Comparison of ENCODE assay signal across 1 cellular context in the genomic region with DNA sequence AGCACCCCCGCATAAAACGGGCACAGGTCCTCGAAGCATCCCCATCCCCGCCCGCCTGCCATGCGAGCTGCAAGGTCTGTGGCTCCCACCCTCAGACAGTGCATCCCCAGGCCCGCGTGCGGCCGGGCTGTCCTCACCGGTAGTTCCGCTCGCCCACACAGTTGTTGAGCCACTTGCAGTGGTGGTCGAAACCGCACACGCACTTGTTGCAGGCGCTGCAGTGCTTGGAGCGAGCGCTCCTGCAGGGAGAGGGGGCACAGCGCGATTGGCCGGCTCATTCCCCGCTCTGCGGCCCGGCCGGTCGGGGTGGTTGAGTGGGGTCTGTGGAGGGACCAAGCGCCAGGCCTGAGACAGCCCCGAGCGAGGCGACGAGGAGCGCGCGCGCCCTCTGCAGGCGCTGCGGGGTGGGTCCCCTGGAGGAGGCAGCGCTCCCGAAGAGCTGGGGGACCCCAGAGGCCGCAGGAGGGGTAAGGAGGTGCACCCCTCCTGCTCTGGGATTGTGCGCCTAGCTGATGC.
TF ChIP-seq lines count a peak whose summit lies in the region.

No MANE protein-coding gene starts in this region.

TF ChIP-seq in SK-N-SH treated with all-trans-retinoic acid at 6 μM for 48 hours, 23 proteins besides CTCF, POLR2A, EP300 and RAD21 (continued from another document):
- TF ChIP-seq GLIS3 (CRISPR knock-in tag; IDR thresholded peaks at IDR 0.05) (no peak), ZC3H10 (CRISPR knock-in tag; IDR thresholded peaks at IDR 0.05) (no peak), ZNF565 (CRISPR knock-in tag; conservative IDR thresholded peaks at IDR 0.05; ENCODE audit: low read depth) (no peak), PPARA (CRISPR knock-in tag; IDR thresholded peaks at IDR 0.05; ENCODE audit: borderline replicate concordance) (no peak), ZNF70 (CRISPR knock-in tag; IDR thresholded peaks at IDR 0.05) (no peak), ISL1 (CRISPR knock-in tag; IDR thresholded peaks at IDR 0.05) (no peak), OSR1 (CRISPR knock-in tag; IDR thresholded peaks at IDR 0.05) (no peak), SNAI2 (CRISPR knock-in tag; IDR thresholded peaks at IDR 0.05) (no peak)
- TF ChIP-seq, protein P1, sequence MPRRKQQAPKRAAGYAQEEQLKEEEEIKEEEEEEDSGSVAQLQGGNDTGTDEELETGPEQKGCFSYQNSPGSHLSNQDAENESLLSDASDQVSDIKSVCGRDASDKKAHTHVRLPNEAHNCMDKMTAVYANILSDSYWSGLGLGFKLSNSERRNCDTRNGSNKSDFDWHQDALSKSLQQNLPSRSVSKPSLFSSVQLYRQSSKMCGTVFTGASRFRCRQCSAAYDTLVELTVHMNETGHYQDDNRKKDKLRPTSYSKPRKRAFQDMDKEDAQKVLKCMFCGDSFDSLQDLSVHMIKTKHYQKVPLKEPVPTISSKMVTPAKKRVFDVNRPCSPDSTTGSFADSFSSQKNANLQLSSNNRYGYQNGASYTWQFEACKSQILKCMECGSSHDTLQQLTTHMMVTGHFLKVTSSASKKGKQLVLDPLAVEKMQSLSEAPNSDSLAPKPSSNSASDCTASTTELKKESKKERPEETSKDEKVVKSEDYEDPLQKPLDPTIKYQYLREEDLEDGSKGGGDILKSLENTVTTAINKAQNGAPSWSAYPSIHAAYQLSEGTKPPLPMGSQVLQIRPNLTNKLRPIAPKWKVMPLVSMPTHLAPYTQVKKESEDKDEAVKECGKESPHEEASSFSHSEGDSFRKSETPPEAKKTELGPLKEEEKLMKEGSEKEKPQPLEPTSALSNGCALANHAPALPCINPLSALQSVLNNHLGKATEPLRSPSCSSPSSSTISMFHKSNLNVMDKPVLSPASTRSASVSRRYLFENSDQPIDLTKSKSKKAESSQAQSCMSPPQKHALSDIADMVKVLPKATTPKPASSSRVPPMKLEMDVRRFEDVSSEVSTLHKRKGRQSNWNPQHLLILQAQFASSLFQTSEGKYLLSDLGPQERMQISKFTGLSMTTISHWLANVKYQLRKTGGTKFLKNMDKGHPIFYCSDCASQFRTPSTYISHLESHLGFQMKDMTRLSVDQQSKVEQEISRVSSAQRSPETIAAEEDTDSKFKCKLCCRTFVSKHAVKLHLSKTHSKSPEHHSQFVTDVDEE (CRISPR knock-in tag; IDR thresholded peaks at IDR 0.05), result no peak
